8 cellular contexts compared by ENCODE assay signal in genomic region chr14:61761557-61761956, GRCh38. TPM values are rescaled to one million over a fixed set of nuclear protein-coding genes. Genes with fewer than 3 reads are reported as not detected.
DNase-seq lines count a peak whose midpoint lies in the region; ATAC-seq and TF ChIP-seq lines count a peak whose summit lies in the region.

No MANE protein-coding gene starts in this region.

- H3K27me3 ChIP-seq in ACC112 (ENCODE audit: insufficient read depth, low read length): no peaks in the 10 kb centered on the region
- H3K27me3 ChIP-seq in HAP-1 (ENCODE audit: low read depth): no peaks in the 10 kb centered on the region

- H3K4me3 ChIP-seq in ACC112 (ENCODE audit: low read depth, low read length) (peak overlapping the region; percentile 89), HAP-1 (peak overlapping the region; percentile 58), skeletal muscle cell (ENCODE audit: low read depth, low read length) (peak overlapping the region; percentile 92)

- in situ Hi-C loops in HAP-1 (cut with MboI; ENCODE audit: low sequenced_read_pairs) (no loop called here), G401 (cut with HindIII; ENCODE audit: low sequenced_read_pairs) (no loop called here)

- H3K27ac ChIP-seq in ACC112 (ENCODE audit: low read depth, low read length): peak overlapping the region; percentile 70
- H3K27ac ChIP-seq in VCaP: peak overlapping the region; percentile 69

- H3K36me3 ChIP-seq in ACC112 (ENCODE audit: insufficient read depth, low read length) (peaks cover 19% of the 10 kb centered on the region), HAP-1 (replicated peaks) (no peaks in the 10 kb centered on the region)

- no peaks in the 10 kb centered on the region for H3K9me3 ChIP-seq in HAP-1

- no peak for TF ChIP-seq CTCF in VCaP (conservative IDR thresholded peaks at IDR 0.05)

- DNase-seq in HAP-1 (ENCODE audit: low spot score in 2 of 2) (no peak), germinal center (ENCODE audit: low spot score) (peak; percentile 15), skeletal muscle cell (ENCODE audit: low read depth) (no peak), kidney glomerular epithelial cell (lab: John Stamatoyannopoulos, UW) (no peak), G401 (ENCODE audit: low spot score) (no peak)

- H2AFZ ChIP-seq in ACC112 (ENCODE audit: low read length, unreplicated experiment): peak overlapping the region; percentile 55

- peaks cover 44% of the 10 kb centered on the region for H3K79me2 ChIP-seq in ACC112 (ENCODE audit: control insufficient read depth, insufficient read depth, low read length, unreplicated experiment)

- H3K4me1 ChIP-seq in ACC112 (ENCODE audit: control insufficient read depth, insufficient read depth, low read length, unreplicated experiment) (peaks cover 34% of the 10 kb centered on the region), HAP-1 (peaks cover 13% of the 10 kb centered on the region)

- ATAC-seq in HG03571 (IDR thresholded peaks at IDR 0.05; ENCODE audit: unreplicated experiment): no peak

RNA-seq across cellular contexts. Expression of gene SNAPC1, which starts 0.7 kb away (rescaled TPM):
- total RNA-seq in G401 (2014; rRNA removed; shearing (Covaris generic)): 11.8 and 13.1 TPM in 2 replicates

RNA-seq across cellular contexts. Expression of gene SYT16, which starts 50.9 kb away (rescaled TPM):
- total RNA-seq in G401 (2014; rRNA removed; shearing (Covaris generic)): not detected in 2 replicates
